In the genomic region with DNA sequence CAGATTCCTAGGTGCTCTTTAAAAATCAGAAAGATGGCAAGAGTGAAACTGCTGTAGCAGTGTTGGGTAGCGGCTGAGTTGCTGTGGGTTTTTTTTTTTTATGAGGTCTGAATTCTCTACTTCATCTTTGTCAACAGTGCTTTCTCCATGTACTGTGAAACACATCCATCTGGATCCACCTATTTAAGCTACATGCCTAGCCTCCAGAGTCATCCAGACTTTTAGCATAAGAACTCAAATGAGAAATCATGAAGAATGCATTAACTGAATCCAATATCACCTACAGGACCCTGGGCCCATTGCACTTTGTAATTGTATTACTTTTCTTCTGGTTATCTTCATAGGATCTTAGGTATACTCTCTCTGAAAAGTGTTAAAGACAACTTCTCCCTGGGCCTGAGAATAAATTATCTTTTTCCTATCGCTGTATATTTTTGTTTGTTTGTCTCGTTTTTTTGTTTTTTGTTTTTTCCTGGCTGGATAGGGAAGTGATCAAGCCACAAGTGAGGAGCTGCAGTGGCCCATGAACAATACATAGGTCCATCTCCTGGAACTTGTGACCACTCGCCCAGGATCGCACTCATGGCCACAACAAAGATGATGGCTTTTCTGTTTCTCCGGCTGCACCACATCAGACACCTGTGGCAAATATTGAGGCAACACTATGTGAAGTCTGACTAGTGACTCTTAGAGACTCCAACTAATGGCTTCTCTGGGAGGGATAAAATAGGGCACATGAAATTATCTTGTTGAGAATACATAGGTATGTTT, we compare ENCODE assay signal across 30 cellular contexts.
"Had no signal": no experiment of that assay in that cellular context is flagged by ENCODE, and none has a peak within 500 bp of the region (broad histone marks: within the 10 kb centered on the region; RNA-seq: fewer than 3 reads in every experiment).

No MANE protein-coding gene starts in this region.

- H3K4me2 ChIP-seq: PC-9 had no signal

- H3K27ac ChIP-seq: ascending aorta, breast epithelium, PC-9, RWPE1 had no signal

- H3K27ac Mint-ChIP-seq: activated CD4-positive, alpha-beta T cell treated with anti-CD3 and anti-CD28 coated beads, Interleukin-2, amount 10 ng/mL, durations not matched to agents 7 days and 5 days; activated CD8-positive, alpha-beta T cell treated with anti-CD3 and anti-CD28 coated beads, Interleukin-2, amount 10 ng/mL, durations not matched to agents 7 days and 5 days; activated naive CD4-positive, alpha-beta T cell treated with anti-CD3 and anti-CD28 coated beads, Interleukin-2, amount 50 U/mL, for 24 hours; activated naive CD8-positive, alpha-beta T cell treated with anti-CD3 and anti-CD28 coated beads, Interleukin-2, amount 10 ng/mL, durations not matched to agents 7 days and 5 days; activated T-cell treated with anti-CD3 and anti-CD28 coated beads, Interleukin-2, amount 50 U/mL, for 24 hours; activated T-helper 2 cell treated with anti-CD3 and anti-CD28 coated beads, Interferon-gamma antibody, Interleukin-2, Interleukin-4, amounts not matched to agents 10 μg/mL and 5 μg/mL and 100 μg/mL, durations not matched to agents 14 hours and 24 hours and 36 hours had no signal

- H3K4me3 Mint-ChIP-seq: activated CD4-positive, alpha-beta T cell treated with anti-CD3 and anti-CD28 coated beads, Interleukin-2, amount 10 ng/mL, durations not matched to agents 7 days and 5 days; activated CD8-positive, alpha-beta T cell treated with anti-CD3 and anti-CD28 coated beads, Interleukin-2, amount 10 ng/mL, durations not matched to agents 7 days and 5 days; activated naive CD4-positive, alpha-beta T cell treated with anti-CD3 and anti-CD28 coated beads, Interleukin-2, amount 50 U/mL, for 24 hours; activated naive CD8-positive, alpha-beta T cell treated with anti-CD3 and anti-CD28 coated beads, Interleukin-2, amount 10 ng/mL, durations not matched to agents 7 days and 5 days; activated T-cell treated with anti-CD3 and anti-CD28 coated beads, Interleukin-2, amount 50 U/mL, for 24 hours had no signal

- H3K4me3 ChIP-seq: ascending aorta, breast epithelium, MG63, PC-9 had no signal

- H3K27me3 ChIP-seq: ascending aorta, breast epithelium, MG63 had no signal

- H3K36me3 ChIP-seq: ascending aorta, breast epithelium, MG63 had no signal

- H2AFZ ChIP-seq: PC-9 had no signal

- FAIRE-seq: RCC 7860 had no signal

- H3K4me1 Mint-ChIP-seq: activated CD4-positive, alpha-beta T cell treated with anti-CD3 and anti-CD28 coated beads, Interleukin-2, amount 10 ng/mL, durations not matched to agents 7 days and 5 days; activated naive CD4-positive, alpha-beta T cell treated with anti-CD3 and anti-CD28 coated beads, Interleukin-2, amount 50 U/mL, for 24 hours; activated naive CD8-positive, alpha-beta T cell treated with anti-CD3 and anti-CD28 coated beads, Interleukin-2, amount 10 ng/mL, durations not matched to agents 7 days and 5 days had no signal

- H3K4me1 ChIP-seq: ascending aorta, breast epithelium had no signal

- DNase-seq: activated CD4-positive, alpha-beta T cell treated with anti-CD3 and anti-CD28 coated beads, Interleukin-2, amount 10 ng/mL, durations not matched to agents 7 days and 5 days; activated CD4-positive, alpha-beta T cell treated with anti-CD3 and anti-CD28 coated beads, Interleukin-2, amount 50 U/mL, for 48 hours; activated CD8-positive, alpha-beta T cell treated with anti-CD3 and anti-CD28 coated beads, Interleukin-2, amount 10 ng/mL, durations not matched to agents 7 days and 5 days; activated gamma-delta T cell; activated naive CD4-positive, alpha-beta T cell treated with Interleukin-2 at 50 U/mL for 16 hours; activated naive CD8-positive, alpha-beta T cell treated with anti-CD3 and anti-CD28 coated beads, Interleukin-2, amount 10 ng/mL, durations not matched to agents 7 days and 5 days; activated T-cell treated with anti-CD3 and anti-CD28 coated beads, Interleukin-2, amount 50 U/mL, for 24 hours; amygdala; caudate nucleus; Karpas-422; KBM-7; MG63; NCI-H1048; NCI-H1105 treated with DMSO at 0.1 percent for 48 hours; NCI-H1436; NCI-H1694; NCI-H1930; NCI-H2081 treated with DMSO at 0.1 percent for 48 hours; NCI-H345; NCI-H748 treated with DMSO at 0.1 percent for 48 hours; NK-92 treated with Interleukin-12 subunit alpha and Interleukin-12 subunit beta, amount 100 ng/mL, for 24 hours; PC-9; SW 1271 had no signal

- H3K9me3 Mint-ChIP-seq: activated CD4-positive, alpha-beta T cell treated with anti-CD3 and anti-CD28 coated beads, Interleukin-2, amount 10 ng/mL, durations not matched to agents 7 days and 5 days; activated naive CD8-positive, alpha-beta T cell treated with anti-CD3 and anti-CD28 coated beads, Interleukin-2, amount 10 ng/mL, durations not matched to agents 7 days and 5 days; activated T-cell treated with anti-CD3 and anti-CD28 coated beads, Interleukin-2, amount 50 U/mL, for 24 hours; activated T-helper 2 cell treated with anti-CD3 and anti-CD28 coated beads, Interferon-gamma antibody, Interleukin-2, Interleukin-4, amounts not matched to agents 10 μg/mL and 5 μg/mL and 100 μg/mL, durations not matched to agents 14 hours and 24 hours and 36 hours had no signal

- H3K27me3 Mint-ChIP-seq: activated CD4-positive, alpha-beta T cell treated with anti-CD3 and anti-CD28 coated beads, Interleukin-2, amount 10 ng/mL, durations not matched to agents 7 days and 5 days; activated naive CD4-positive, alpha-beta T cell treated with anti-CD3 and anti-CD28 coated beads, Interleukin-2, amount 50 U/mL, for 24 hours; activated naive CD8-positive, alpha-beta T cell treated with anti-CD3 and anti-CD28 coated beads, Interleukin-2, amount 10 ng/mL, durations not matched to agents 7 days and 5 days; activated T-cell treated with anti-CD3 and anti-CD28 coated beads, Interleukin-2, amount 50 U/mL, for 24 hours had no signal

- H3K36me3 Mint-ChIP-seq: activated naive CD4-positive, alpha-beta T cell treated with anti-CD3 and anti-CD28 coated beads, Interleukin-2, amount 50 U/mL, for 24 hours; activated naive CD8-positive, alpha-beta T cell treated with anti-CD3 and anti-CD28 coated beads, Interleukin-2, amount 10 ng/mL, durations not matched to agents 7 days and 5 days had no signal

- ATAC-seq: activated CD8-positive, alpha-beta T cell treated with anti-CD3 and anti-CD28 coated beads, Interleukin-2, amount 10 ng/mL, durations not matched to agents 7 days and 5 days; Right ventricle myocardium inferior had no signal

- H3K9me3 ChIP-seq: ascending aorta, breast epithelium, MG63 had no signal
